ENCODE assay signal across 29 cellular contexts in genomic region chr13:80555796-80556195, GRCh38.
"Had no signal": no experiment of that assay in that cellular context is flagged by ENCODE, and none has a peak within 500 bp of the region (broad histone marks: within the 10 kb centered on the region; RNA-seq: fewer than 3 reads in every experiment).

No MANE protein-coding gene starts in this region.

- ATAC-seq: activated CD8-positive, alpha-beta T cell treated with anti-CD3 and anti-CD28 coated beads for 36 hours; activated naive CD8-positive, alpha-beta T cell treated with anti-CD3 and anti-CD28 coated beads, Interleukin-2, amount 50 U/mL, for 24 hours; activated T-cell treated with anti-CD3 and anti-CD28 coated beads, Interleukin-2, amount 50 U/mL, for 4 hours; activated T-helper 17 cell treated with anti-CD3 and anti-CD28 coated beads, Interleukin-2, amount 50 U/mL, for 72 hours; body of pancreas; foreskin keratinocyte; gastrocnemius medialis; T-helper 17 cell; WTC11 had no signal

- H3K9me3 ChIP-seq: adrenal gland, body of pancreas, esophagus muscularis mucosa, gastrocnemius medialis had no signal

- DNase-seq: activated CD4-positive, alpha-beta T cell treated with anti-CD3 and anti-CD28 coated beads for 1 hour; activated CD4-positive, alpha-beta T cell treated with anti-CD3 and anti-CD28 coated beads for 4 hours; activated CD4-positive, alpha-beta T cell treated with anti-CD3 and anti-CD28 coated beads, Interleukin-2, amount 10 ng/mL, durations not matched to agents 7 days and 5 days; activated CD4-positive, alpha-beta T cell treated with anti-CD3 and anti-CD28 coated beads, Interleukin-2, amount 50 U/mL, for 4 hours; activated CD8-positive, alpha-beta memory T cell treated with anti-CD3 and anti-CD28 coated beads for 24 hours; activated CD8-positive, alpha-beta T cell treated with anti-CD3 and anti-CD28 coated beads for 36 hours; activated effector memory CD4-positive, alpha-beta T cell treated with Interleukin-2 at 50 U/mL for 16 hours; activated gamma-delta T cell treated with Interleukin-2 at 50 U/mL for 16 hours; activated naive CD4-positive, alpha-beta T cell treated with anti-CD3 and anti-CD28 coated beads, Interleukin-2, amount 50 U/mL, for 16 hours; activated naive CD4-positive, alpha-beta T cell treated with Interleukin-2 at 50 U/mL for 16 hours; activated naive CD8-positive, alpha-beta T cell treated with anti-CD3 and anti-CD28 coated beads, Interleukin-2, amount 50 U/mL, for 24 hours; activated T-cell treated with anti-CD3 and anti-CD28 coated beads, Interleukin-2, amount 50 U/mL, for 4 hours; amygdala; aorta; body of pancreas; caudate nucleus; cortex of kidney; effector CD8-positive, alpha-beta T cell; erythroblast; foreskin keratinocyte; gastrocnemius medialis; glutamatergic neuron; T-helper 1 cell; T-helper 17 cell; T1000 had no signal

- H3K36me3 ChIP-seq: adrenal gland, esophagus muscularis mucosa, gastrocnemius medialis had no signal

- H3K4me1 ChIP-seq: body of pancreas, foreskin keratinocyte had no signal

- H3K27ac ChIP-seq: adrenal gland, body of pancreas, esophagus muscularis mucosa, foreskin keratinocyte, gastrocnemius medialis had no signal

- H3K4me3 ChIP-seq: adrenal gland, body of pancreas, esophagus muscularis mucosa, gastrocnemius medialis had no signal

- H3K27me3 ChIP-seq: adrenal gland, body of pancreas, esophagus muscularis mucosa, foreskin keratinocyte, gastrocnemius medialis had no signal
